ENCODE assay signal across 20 cellular contexts in the genomic region with DNA sequence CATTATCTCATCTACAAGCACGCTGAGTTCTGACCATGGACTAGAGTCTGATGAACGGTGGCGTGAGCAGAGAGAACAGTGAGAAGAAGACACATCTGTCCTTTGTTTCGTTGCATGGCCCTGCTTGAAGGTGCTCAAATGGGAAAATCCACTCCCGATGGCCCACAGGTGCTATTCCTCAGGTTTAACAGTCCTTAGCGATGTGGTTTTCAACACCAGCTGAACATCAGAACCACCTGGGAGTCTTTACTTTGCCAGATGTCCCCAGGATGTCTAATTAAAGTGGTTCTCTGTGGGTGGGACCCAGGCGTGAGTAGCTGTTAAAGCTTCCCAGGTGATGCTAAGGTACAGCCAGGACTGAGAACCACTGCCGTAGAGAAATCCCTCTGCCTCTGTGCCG. TPM values are rescaled to one million over a fixed set of nuclear protein-coding genes. Genes with fewer than 3 reads are reported as not detected.
DNase-seq lines count a peak whose midpoint lies in the region; ATAC-seq and TF ChIP-seq lines count a peak whose summit lies in the region.
"Had no signal": no experiment of that assay in that cellular context is flagged by ENCODE, and none has a peak within 500 bp of the region (broad histone marks: within the 10 kb centered on the region; RNA-seq: fewer than 3 reads in every experiment).

No MANE protein-coding gene starts in this region.

- no peak for ATAC-seq in stimulated activated memory B cell treated with anti-CD40 and anti-IgM and Interleukin-4, amounts not matched to agents 10 μg/mL and 1 μg/mL and 100 μg/mL, for 72 hours
- ATAC-seq in HG03045 (IDR thresholded peaks at IDR 0.05; ENCODE audit: unreplicated experiment), result no peak
- ATAC-seq: GM12878, HCT116 had no signal

- no peaks in the 10 kb centered on the region for H3K9me3 ChIP-seq in H9 (ENCODE audit: control insufficient read depth, low read depth, low read length)
- H3K9me3 ChIP-seq in OCI-LY7 (ENCODE audit: low read length), result no peaks in the 10 kb centered on the region
- H3K9me3 ChIP-seq in trophoblast cell (ENCODE audit: insufficient read depth, low read depth, low read length), result peaks cover 4% of the 10 kb centered on the region
- H3K9me3 ChIP-seq: BE2C, Caco-2, Peyer's patch had no signal

- H2BK15ac ChIP-seq in H9 (ENCODE audit: low read depth, low read length), result no peak overlapping the region

- H3K36me3 ChIP-seq in OCI-LY7 (ENCODE audit: insufficient read depth, low read length), result no peaks in the 10 kb centered on the region
- no peaks in the 10 kb centered on the region for H3K36me3 ChIP-seq in trophoblast cell (ENCODE audit: control insufficient read depth in 1 of 2, insufficient read depth in 2 of 2, low read length in 2 of 2)
- H3K36me3 ChIP-seq: Peyer's patch had no signal

- TF ChIP-seq CTCF in H9 (conservative IDR thresholded peaks at IDR 0.05) (no peak), OCI-LY7 (conservative IDR thresholded peaks at IDR 0.05; ENCODE audit: low read length) (no peak), GM20000 (IDR thresholded peaks at IDR 0.05; ENCODE audit: extremely low read depth, missing control alignments) (no peak)

- H2BK120ac ChIP-seq in H9 (ENCODE audit: low read depth, low read length, poor library complexity, severe bottlenecking) (no peak overlapping the region), trophoblast cell (ENCODE audit: insufficient read depth, low read length, poor library complexity) (no peak overlapping the region)

- H3K23me2 ChIP-seq in H9 (ENCODE audit: insufficient read length, low read depth, low read length, poor library complexity, severe bottlenecking), result no peaks in the 10 kb centered on the region

- H3K9ac ChIP-seq in H9 (ENCODE audit: extremely low read depth, insufficient read length, low read length) (no peak overlapping the region), trophoblast cell (ENCODE audit: low read length) (peak overlapping the region; percentile 16)

- H3K4me1 Mint-ChIP-seq in H9, result peaks cover 4 to 7% of the 10 kb centered on the region in 2 experiments
- no peaks in the 10 kb centered on the region for H3K4me1 Mint-ChIP-seq in stimulated activated memory B cell treated with anti-CD40 and anti-IgM and Interleukin-4, amounts not matched to agents 10 μg/mL and 1 μg/mL and 100 μg/mL, for 72 hours

- H2BK5ac ChIP-seq in H9 (ENCODE audit: insufficient read length, low read length) (no peak overlapping the region), trophoblast cell (ENCODE audit: low read depth, low read length, poor library complexity) (no peak overlapping the region)

- H3K36me3 Mint-ChIP-seq in H9 (ENCODE audit: insufficient read depth in 1 of 3, low read depth in 3 of 3), result no peaks in the 10 kb centered on the region; a peak in 1 of 7 replicates
- H3K36me3 Mint-ChIP-seq in stimulated activated memory B cell treated with anti-CD40 and anti-IgM and Interleukin-4, amounts not matched to agents 10 μg/mL and 1 μg/mL and 100 μg/mL, for 72 hours, result no peaks in the 10 kb centered on the region

- WGBS in H9 (ENCODE audit: extremely low coverage, insufficient read length, low lambda C conversion rate), result no CpG with 5 or more reads among the region's 9 CpGs
- WGBS in trophoblast cell (ENCODE audit: extremely low coverage, insufficient coverage, insufficient read length), result no CpG with 5 or more reads among the region's 9 CpGs

- H3K4ac ChIP-seq in H9 (ENCODE audit: low read depth, low read length) (no peak overlapping the region), trophoblast cell (ENCODE audit: low read depth, low read length) (no peak overlapping the region)

- H3K27me3 ChIP-seq in H9 (ENCODE audit: insufficient read depth, low read length), result no peaks in the 10 kb centered on the region
- no peaks in the 10 kb centered on the region for H3K27me3 ChIP-seq in trophoblast cell (ENCODE audit: insufficient read depth, low read length)
- H3K27me3 ChIP-seq: BE2C, Peyer's patch had no signal

- CTCF ChIA-PET in OCI-LY7 (lab: Charles Lee; ENCODE audit: unreplicated experiment), result no interaction called here

- no peak overlapping the region for H2AFZ ChIP-seq in H9 (ENCODE audit: low read length)
- no peak overlapping the region for H2AFZ ChIP-seq in OCI-LY7 (ENCODE audit: low read length)
- no peak overlapping the region for H2AFZ ChIP-seq in trophoblast cell (ENCODE audit: insufficient read depth, low read length, poor library complexity)

- no peaks in the 10 kb centered on the region for H3K79me1 ChIP-seq in H9 (ENCODE audit: insufficient read depth, low read depth, low read length, poor library complexity, severe bottlenecking)
- no peaks in the 10 kb centered on the region for H3K79me1 ChIP-seq in trophoblast cell (ENCODE audit: low read length)

- H3T11ph ChIP-seq in H9 (ENCODE audit: low read length), result no peak overlapping the region

- intact Hi-C loops in OCI-LY7 (cut with micrococcal nuclease; ENCODE audit: unreplicated experiment), result no loop called here

- no peak overlapping the region; the same call in 1 of the 2 replicates for H3K14ac ChIP-seq in H9 (ENCODE audit: insufficient read depth, low read length)
- no peak overlapping the region for H3K14ac ChIP-seq in trophoblast cell (ENCODE audit: low read length)

- H4K5ac ChIP-seq in H9 (ENCODE audit: insufficient read length, low read depth, low read length), result no peak overlapping the region

- peaks cover 3% of the 10 kb centered on the region for H3K27me3 Mint-ChIP-seq in H9 (ENCODE audit: low read depth)
- peaks cover 11% of the 10 kb centered on the region for H3K27me3 Mint-ChIP-seq in stimulated activated memory B cell treated with anti-CD40 and anti-IgM and Interleukin-4, amounts not matched to agents 10 μg/mL and 1 μg/mL and 100 μg/mL, for 72 hours

- H2AK5ac ChIP-seq in H9 (ENCODE audit: insufficient read length, low read length), result no peak overlapping the region
- H2AK5ac ChIP-seq in trophoblast cell (ENCODE audit: low read length), result no peak overlapping the region

- H3K18ac ChIP-seq in H9 (ENCODE audit: insufficient read length, low read depth, low read length), result no peak overlapping the region
- no peak overlapping the region for H3K18ac ChIP-seq in trophoblast cell (ENCODE audit: low read length)

- H3K4me3 Mint-ChIP-seq in H9, result no peak overlapping the region
- H3K4me3 Mint-ChIP-seq in stimulated activated memory B cell treated with anti-CD40 and anti-IgM and Interleukin-4, amounts not matched to agents 10 μg/mL and 1 μg/mL and 100 μg/mL, for 72 hours, result no peak overlapping the region

- H3K9me3 Mint-ChIP-seq in H9, result no peaks in the 10 kb centered on the region
- peaks cover 3% of the 10 kb centered on the region for H3K9me3 Mint-ChIP-seq in stimulated activated memory B cell treated with anti-CD40 and anti-IgM and Interleukin-4, amounts not matched to agents 10 μg/mL and 1 μg/mL and 100 μg/mL, for 72 hours

- no peak overlapping the region for H3K56ac ChIP-seq in H9 (ENCODE audit: insufficient read length, low read depth, low read length)

- no peaks in the 10 kb centered on the region for H3K9me2 ChIP-seq in OCI-LY7 (ENCODE audit: insufficient read depth, low read length)

- H3K79me2 ChIP-seq in H9 (ENCODE audit: insufficient read depth, low read length) (no peaks in the 10 kb centered on the region), OCI-LY7 (ENCODE audit: insufficient read depth, low read depth, low read length) (no peaks in the 10 kb centered on the region), trophoblast cell (ENCODE audit: control insufficient read depth, insufficient read depth, low read length, poor library complexity) (no peaks in the 10 kb centered on the region)

- no peaks in the 10 kb centered on the region for H4K20me1 ChIP-seq in H9 (ENCODE audit: control insufficient read depth, insufficient read depth, insufficient read length)
- no peaks in the 10 kb centered on the region for H4K20me1 ChIP-seq in OCI-LY7 (ENCODE audit: insufficient read depth, low read length)

- DNase-seq in activated CD8-positive, alpha-beta memory T cell treated with anti-CD3 and anti-CD28 coated beads, Interleukin-2, amount 50 U/mL, for 48 hours, result peak; percentile 25
- DNase-seq in activated CD8-positive, alpha-beta memory T cell treated with anti-CD3 and anti-CD28 coated beads, Interleukin-2, amount 50 U/mL, for 4 hours, result no peak
- DNase-seq in H9 (peak; percentile 21), OCI-LY7 (ENCODE audit: low spot score) (peak; percentile 41), trophoblast cell (no peak), GM20000 (ENCODE audit: low spot score) (no peak)
- DNase-seq: BE2C, Caco-2, DMS 273 treated with DMSO at 0.1 percent for 48 hours, DMS79 treated with DMSO at 0.1 percent for 48 hours, GOT3, KG1, NCI-H1092, NCI-H1694, NCI-H748 treated with DMSO at 0.1 percent for 48 hours, Peyer's patch had no signal

- H4K91ac ChIP-seq in H9 (ENCODE audit: insufficient read length, low read depth, low read length), result no peak overlapping the region
- no peak overlapping the region for H4K91ac ChIP-seq in trophoblast cell (ENCODE audit: low read depth, low read length)

- no peak overlapping the region for H3K27ac Mint-ChIP-seq in H9
- H3K27ac Mint-ChIP-seq in stimulated activated memory B cell treated with anti-CD40 and anti-IgM and Interleukin-4, amounts not matched to agents 10 μg/mL and 1 μg/mL and 100 μg/mL, for 72 hours, result no peak overlapping the region

- H3K4me2 ChIP-seq in H9 (ENCODE audit: insufficient read depth, insufficient read length, low read length) (no peak overlapping the region), OCI-LY7 (ENCODE audit: low read length) (0 out of 2 replicates have a peak overlapping the region, but pooled peaks have one; percentile 4), trophoblast cell (ENCODE audit: low read length) (no peak overlapping the region)

- no peak overlapping the region for H2BK12ac ChIP-seq in H9 (ENCODE audit: insufficient read length, low read depth, low read length)
- no peak overlapping the region for H2BK12ac ChIP-seq in trophoblast cell (ENCODE audit: low read length)

- no peak overlapping the region for H3K4me3 ChIP-seq in OCI-LY7 (ENCODE audit: low read depth, low read length, poor library complexity, severe bottlenecking)
- H3K4me3 ChIP-seq in trophoblast cell (ENCODE audit: low read depth, low read length), result no peak overlapping the region
- H3K4me3 ChIP-seq: GM12878, Peyer's patch had no signal

- H3K27ac ChIP-seq in H9 (ENCODE audit: insufficient read length, low read depth, low read length) (no peak overlapping the region), OCI-LY7 (ENCODE audit: low read depth, low read length, poor library complexity, severe bottlenecking) (peak overlapping the region; percentile 10), trophoblast cell (ENCODE audit: low read depth, low read length) (no peak overlapping the region)

- H4K8ac ChIP-seq in H9 (replicated peaks; ENCODE audit: insufficient read length, low read depth, low read length) (no peak overlapping the region), trophoblast cell (ENCODE audit: low read depth, low read length) (no peak overlapping the region)

- no peak overlapping the region for H3K23ac ChIP-seq in H9 (ENCODE audit: insufficient read length, low read depth, low read length)
- H3K23ac ChIP-seq in trophoblast cell (ENCODE audit: low read length), result no peak overlapping the region

- H4K12ac ChIP-seq in trophoblast cell (ENCODE audit: low read depth, low read length), result no peak overlapping the region

- H2BK20ac ChIP-seq in H9 (ENCODE audit: low read depth, low read length, poor library complexity, severe bottlenecking), result no peak overlapping the region

- H3K4me1 ChIP-seq in H9 (ENCODE audit: insufficient read depth, low read length) (no peaks in the 10 kb centered on the region), OCI-LY7 (ENCODE audit: insufficient read depth, low read length, poor library complexity, severe bottlenecking) (peaks cover 26% of the 10 kb centered on the region), trophoblast cell (ENCODE audit: control insufficient read depth in 1 of 2, insufficient read depth in 2 of 2, low read length in 2 of 2) (no peaks in the 10 kb centered on the region)
- H3K4me1 ChIP-seq: BE2C, Caco-2, Peyer's patch had no signal

- BruUV-seq in OCI-LY7 (replicated peaks; lab: Mats Ljungman, UMichigan), result no TSS peak

- POLR2A ChIA-PET in OCI-LY7 (lab: Charles Lee), result no interaction called here

RNA-seq across cellular contexts. Expression of gene ADAMTS17, which starts 13.0 kb away (rescaled TPM):
- total RNA-seq in H9 (2021) (2.6 and 2.9 TPM in 2 replicates), OCI-LY7 (2022) (not detected in 2 replicates)
- 0.28 TPM in 1 of 2 replicates, not detected in the other for total RNA-seq in OCI-LY7 (2014; rRNA removed; shearing (Covaris generic))
- 0.26 and 0.37 TPM in 2 replicates for polyA plus RNA-seq in trophoblast cell (2013)

Comparison
In these comparisons a context has a peak if more than half of its experiments do, and no peak if none do; other contexts are left out.
1. DNase-seq: peak in activated CD8-positive, alpha-beta memory T cell treated with anti-CD3 and anti-CD28 coated beads, Interleukin-2, amount 50 U/mL, for 48 hours (single experiment), H9 (single experiment) and OCI-LY7 (single experiment); none in activated CD8-positive, alpha-beta memory T cell treated with anti-CD3 and anti-CD28 coated beads, Interleukin-2, amount 50 U/mL, for 4 hours (single experiment), trophoblast cell (0 of 2) and GM20000 (single experiment).